ENCODE assay signal across 8 cellular contexts in genomic region chr10:132446661-132447445, GRCh38. TPM values are rescaled to one million over a fixed set of nuclear protein-coding genes. Genes with fewer than 3 reads are reported as not detected.
DNase-seq lines count a peak whose midpoint lies in the region; ATAC-seq and TF ChIP-seq lines count a peak whose summit lies in the region.

No MANE protein-coding gene starts in this region.

- H3K36me3 ChIP-seq in esophagus (ENCODE audit: control insufficient read depth in 2 of 2, insufficient read depth in 2 of 2, low read length in 1 of 2), result no peaks in the 10 kb centered on the region
- no peaks in the 10 kb centered on the region for H3K36me3 ChIP-seq in psoas muscle (ENCODE audit: insufficient read depth in 1 of 2, low read depth in 1 of 2)

- H3K27ac Mint-ChIP-seq in HFFc6, result peak overlapping the region; percentile 71; the same call in 1 of the 2 replicates
- H3K27ac Mint-ChIP-seq in activated CD4-positive, alpha-beta memory T cell treated with anti-CD3 and anti-CD28 coated beads, Interleukin-2, amount 10 ng/mL, durations not matched to agents 7 days and 5 days, result peak overlapping the region; percentile 96

- TF ChIP-seq CTCF in HFFc6 (IDR thresholded peaks at IDR 0.05) (peak; percentile 68), psoas muscle (IDR thresholded peaks at IDR 0.05) (peak; percentile 35), coronary artery (IDR thresholded peaks at IDR 0.05) (no peak)

- WGBS in esophagus, 2 donors, result 30 to 37% methylated on average over 15 to 17 of the region's 17 CpGs
- WGBS in psoas muscle, 3 donors, result 60 to 66% (median 63%) methylated on average over 13 to 17 of the region's 17 CpGs

- DNase-seq in Daoy (ENCODE audit: low read depth), result peak; percentile 76
- DNase-seq in HFFc6, result peak; percentile 18
- DNase-seq in NCI-H510A (lab: John Stamatoyannopoulos, UW), result peak; percentile 90
- peak; percentile 83 for DNase-seq in activated CD4-positive, alpha-beta memory T cell treated with anti-CD3 and anti-CD28 coated beads, Interleukin-2, amount 10 ng/mL, durations not matched to agents 7 days and 5 days
- DNase-seq in psoas muscle, result no peak
- DNase-seq in iPS-NIHi7 (ENCODE audit: extremely low spot score), result no peak
- DNase-seq in coronary artery (ENCODE audit: low spot score), result no peak

- H3K9me3 Mint-ChIP-seq in HFFc6, result peaks cover 3% of the 10 kb centered on the region; the same call in 1 of the 2 replicates
- H3K9me3 Mint-ChIP-seq in activated CD4-positive, alpha-beta memory T cell treated with anti-CD3 and anti-CD28 coated beads, Interleukin-2, amount 10 ng/mL, durations not matched to agents 7 days and 5 days, result peaks cover 3% of the 10 kb centered on the region

- no peak overlapping the region for H3K4me3 Mint-ChIP-seq in HFFc6
- peak overlapping the region; percentile 68 for H3K4me3 Mint-ChIP-seq in activated CD4-positive, alpha-beta memory T cell treated with anti-CD3 and anti-CD28 coated beads, Interleukin-2, amount 10 ng/mL, durations not matched to agents 7 days and 5 days

- intact Hi-C loops in psoas muscle (cut with DNase I), result no loop called here

- H3K9me3 ChIP-seq in esophagus (ENCODE audit: control insufficient read depth in 2 of 2, insufficient read depth in 1 of 2, low read depth in 1 of 2, low read length in 1 of 2) (no peaks in the 10 kb centered on the region), psoas muscle (no peaks in the 10 kb centered on the region)

- peaks cover 3% of the 10 kb centered on the region; the same call in 1 of the 2 replicates for H3K36me3 Mint-ChIP-seq in HFFc6 (ENCODE audit: low read depth)
- no peaks in the 10 kb centered on the region for H3K36me3 Mint-ChIP-seq in activated CD4-positive, alpha-beta memory T cell treated with anti-CD3 and anti-CD28 coated beads, Interleukin-2, amount 10 ng/mL, durations not matched to agents 7 days and 5 days (ENCODE audit: low read depth)

- CTCF ChIA-PET in activated CD4-positive, alpha-beta memory T cell treated with anti-CD3 and anti-CD28 coated beads, Interleukin-2, amount 10 ng/mL, durations not matched to agents 7 days and 5 days (lab: Charles Lee), result interaction anchor here (0.7 to 1.8 kb wide), 10 partner anchors 13 to 221 kb away, joined by 3 to 6 read pairs (median 4); no protein-coding TSS in a partner anchor

- H3K27me3 Mint-ChIP-seq in HFFc6 (ENCODE audit: insufficient read depth), result no peaks in the 10 kb centered on the region
- H3K27me3 Mint-ChIP-seq in activated CD4-positive, alpha-beta memory T cell treated with anti-CD3 and anti-CD28 coated beads, Interleukin-2, amount 10 ng/mL, durations not matched to agents 7 days and 5 days, result no peaks in the 10 kb centered on the region

- H3K27ac ChIP-seq in esophagus (ENCODE audit: low read depth in 2 of 2, low read length in 1 of 2), result peak overlapping the region; percentile 98 to 99
- peak overlapping the region; percentile 71 for H3K27ac ChIP-seq in psoas muscle
- peak overlapping the region in 1 of 2 donors; percentile 23 for H3K27ac ChIP-seq in coronary artery

- peaks cover 10% of the 10 kb centered on the region for H3K4me1 Mint-ChIP-seq in HFFc6 (ENCODE audit: low read depth)
- H3K4me1 Mint-ChIP-seq in activated CD4-positive, alpha-beta memory T cell treated with anti-CD3 and anti-CD28 coated beads, Interleukin-2, amount 10 ng/mL, durations not matched to agents 7 days and 5 days, result peaks cover 45% of the 10 kb centered on the region

- peak; percentile 52 to 61 (median 56) for ATAC-seq in psoas muscle

- POLR2A ChIA-PET in activated CD4-positive, alpha-beta memory T cell treated with anti-CD3 and anti-CD28 coated beads, Interleukin-2, amount 10 ng/mL, durations not matched to agents 7 days and 5 days (lab: Charles Lee), result interaction anchor here (0.7 to 3.9 kb wide), 10 partner anchors 13 to 546 kb away, joined by 3 to 22 read pairs (median 4); partner anchors contain the start of genes PPP2R2D and PWWP2B

- H3K4me3 ChIP-seq in esophagus (ENCODE audit: low read depth in 1 of 2, low read length in 2 of 2) (peak overlapping the region; percentile 16 to 27), psoas muscle (no peak overlapping the region), coronary artery (no peak overlapping the region)

- H3K4me1 ChIP-seq in esophagus (ENCODE audit: control insufficient read depth in 2 of 2, insufficient read depth in 2 of 2, low read length in 1 of 2) (peaks cover 11 to 16% of the 10 kb centered on the region in 2 donors), psoas muscle (peaks cover 7% of the 10 kb centered on the region)

- no peaks in the 10 kb centered on the region for H3K27me3 ChIP-seq in esophagus (ENCODE audit: control insufficient read depth in 1 of 2, insufficient read depth in 2 of 2, low read length in 2 of 2)
- H3K27me3 ChIP-seq in psoas muscle (ENCODE audit: insufficient read depth in 3 of 3, low read length in 2 of 3), result no peaks in the 10 kb centered on the region

RNA-seq across cellular contexts. Expression of gene PWWP2B, which starts 49.9 kb away (rescaled TPM):
- total RNA-seq in Daoy (2014; rRNA removed; shearing (Covaris generic)), result 6.7 and 9.5 TPM in 2 replicates
- 1 to 10 TPM; 4.1 to 6.3 (median 4.7) TPM for total RNA-seq in HFFc6 (2021; fragmentation: NEBNext Ultra II Directional; extraction: Animal tissue kit (Norgen Biotek cat#: 25700))
- 1 to 10 TPM; 5.5 to 6.3 TPM for total RNA-seq in activated CD4-positive, alpha-beta memory T cell treated with anti-CD3 and anti-CD28 coated beads, Interleukin-2, amount 10 ng/mL, durations not matched to agents 7 days and 5 days
- 10 to 100 TPM; 17.6 to 33.4 TPM for polyA plus RNA-seq in esophagus
- 10 to 100 TPM; 14.5 to 25.0 (median 21.9) TPM for total RNA-seq in psoas muscle
- polyA plus RNA-seq in psoas muscle, result 10 to 100 TPM; 18.6 to 35.2 (median 23.4) TPM

Comparison
In these comparisons a context has a peak if more than half of its experiments do, and no peak if none do; other contexts are left out.
1. DNase-seq: peak in Daoy (single experiment), HFFc6 (single experiment), NCI-H510A (single experiment) and activated CD4-positive, alpha-beta memory T cell treated with anti-CD3 and anti-CD28 coated beads, Interleukin-2, amount 10 ng/mL, durations not matched to agents 7 days and 5 days (single experiment); none in psoas muscle (0 of 2), iPS-NIHi7 (single experiment) and coronary artery (single experiment).
2. H3K4me3 ChIP-seq: peak in esophagus (2 of 2); none in psoas muscle (single experiment) and coronary artery (single experiment).